8 cellular contexts compared by ENCODE assay signal in the genomic region with DNA sequence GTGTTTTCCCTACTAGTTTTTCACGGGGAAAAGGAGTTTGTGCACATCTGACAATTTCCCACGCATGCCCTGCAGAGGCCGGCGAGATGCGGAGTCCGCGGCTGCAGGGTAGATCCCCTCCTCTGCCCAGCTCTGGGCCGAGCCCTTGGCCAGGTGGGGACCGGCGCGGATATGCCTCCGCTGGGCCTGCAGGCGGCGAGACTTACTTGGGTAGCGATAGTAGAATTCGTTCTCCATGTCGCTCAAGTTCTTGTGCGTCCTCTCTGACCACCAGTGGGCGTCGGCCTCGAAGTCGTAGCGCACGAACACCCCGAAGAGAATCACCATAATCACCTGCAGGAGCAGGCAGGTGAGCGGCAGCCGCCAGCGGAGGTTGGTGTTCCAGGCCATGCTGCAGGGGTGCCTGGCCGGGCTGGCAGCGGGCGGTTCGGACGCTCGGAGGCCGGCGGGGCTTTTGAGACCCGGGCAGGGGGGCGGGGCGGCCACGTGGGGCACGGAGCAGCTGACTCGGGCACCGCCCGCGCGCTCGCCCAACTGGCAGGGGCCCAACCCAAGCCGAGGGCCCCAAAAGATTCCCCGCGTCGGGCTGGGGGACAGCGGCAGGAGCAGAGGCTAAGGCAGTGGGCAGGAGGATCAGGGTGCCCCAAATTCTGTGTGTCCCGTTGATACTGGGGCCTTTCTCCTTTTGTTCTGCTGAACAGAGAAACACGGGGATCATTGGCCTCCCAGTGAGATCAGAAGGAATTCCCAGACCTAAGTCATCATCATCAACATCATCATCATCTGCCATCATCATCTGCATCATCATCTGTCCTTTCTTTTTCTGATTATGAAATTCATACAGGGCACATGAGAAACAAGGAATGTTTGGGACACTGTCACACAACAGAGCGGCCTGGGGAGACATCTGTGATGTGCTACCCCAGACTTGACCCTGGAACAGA. TPM values are rescaled to one million over a fixed set of nuclear protein-coding genes. Genes with fewer than 3 reads are reported as not detected.
DNase-seq lines count a peak whose midpoint lies in the region; ATAC-seq and TF ChIP-seq lines count a peak whose summit lies in the region.

A gene (minus strand): TSS at position 429 of the 944 bp plus-strand sequence. CDS start 39 bp downstream, at position 390.

- peaks cover 6 to 22% of the 10 kb centered on the region in 2 donors for H3K27me3 Mint-ChIP-seq in natural killer cell treated with Interleukin-12 subunit alpha and Interleukin-12 subunit beta and Interleukin-15 and Interleukin-18, amount 100 ng/mL, for 72 hours

- H3K9me3 Mint-ChIP-seq in natural killer cell treated with Interleukin-12 subunit alpha and Interleukin-12 subunit beta and Interleukin-15 and Interleukin-18, amount 100 ng/mL, for 72 hours, result no peaks in the 10 kb centered on the region

- peak within 1 kb of the TSS; percentile 31 for H3K4me3 ChIP-seq in fibroblast of the aortic adventitia (ENCODE audit: low read depth, low read length)

- peak; percentile 11 for DNase-seq in stimulated activated CD4-positive, alpha-beta T cell treated with anti-CD3 and anti-CD28 coated beads, Interleukin-1b, Interleukin-23, amount 100 ng/mL, for 48 hours
- no peak for DNase-seq in stimulated activated CD4-positive, alpha-beta T cell treated with anti-CD3 and anti-CD28 coated beads, Interleukin-4, amount 100 ng/mL, for 4 hours
- DNase-seq in SW480 (ENCODE audit: low spot score), result peak; percentile 79
- DNase-seq in fibroblast of the aortic adventitia (ENCODE audit: low read depth), result peak; percentile 25
- DNase-seq in natural killer cell treated with Interleukin-12 subunit alpha and Interleukin-12 subunit beta and Interleukin-15 and Interleukin-18, amount 100 ng/mL, for 72 hours (ENCODE audit: low spot score), result no peak
- no peak for DNase-seq in COLO829 (ENCODE audit: low spot score)

- H3K27ac Mint-ChIP-seq in natural killer cell treated with Interleukin-12 subunit alpha and Interleukin-12 subunit beta and Interleukin-15 and Interleukin-18, amount 100 ng/mL, for 72 hours, result no peak within 1 kb of the TSS

- peak within 1 kb of the TSS; percentile 38 for H3K4me3 Mint-ChIP-seq in natural killer cell treated with Interleukin-12 subunit alpha and Interleukin-12 subunit beta and Interleukin-15 and Interleukin-18, amount 100 ng/mL, for 72 hours

- peak in 1 of 2 donors; percentile 37 for ATAC-seq in natural killer cell treated with Interleukin-12 subunit alpha and Interleukin-12 subunit beta and Interleukin-15 and Interleukin-18, amount 100 ng/mL, for 72 hours
- no peak for ATAC-seq in GM21447 (IDR thresholded peaks at IDR 0.05; ENCODE audit: unreplicated experiment)
- ATAC-seq in HG02981 (IDR thresholded peaks at IDR 0.05; ENCODE audit: unreplicated experiment), result no peak

- peak; percentile 37 for TF ChIP-seq CTCF in fibroblast of the aortic adventitia (IDR thresholded peaks at IDR 0.05; ENCODE audit: insufficient read depth, low read length)

- H3K36me3 Mint-ChIP-seq in natural killer cell treated with Interleukin-12 subunit alpha and Interleukin-12 subunit beta and Interleukin-15 and Interleukin-18, amount 100 ng/mL, for 72 hours, result no peaks in the 10 kb centered on the region

- peaks cover 5 to 8% of the 10 kb centered on the region in 2 donors for H3K4me1 Mint-ChIP-seq in natural killer cell treated with Interleukin-12 subunit alpha and Interleukin-12 subunit beta and Interleukin-15 and Interleukin-18, amount 100 ng/mL, for 72 hours (ENCODE audit: low read depth in 2 of 2)

RNA-seq across cellular contexts. Expression of the gene that starts here (rescaled TPM):
- not detected in 2 replicates for total RNA-seq in fibroblast of the aortic adventitia (ENCODE audit: low replicate concordance)
- not detected for total RNA-seq in natural killer cell treated with Interleukin-12 subunit alpha and Interleukin-12 subunit beta and Interleukin-15 and Interleukin-18, amount 100 ng/mL, for 72 hours

Comparison
In these comparisons a context has a peak if more than half of its experiments do, and no peak if none do; other contexts are left out.
1. DNase-seq: peak in stimulated activated CD4-positive, alpha-beta T cell treated with anti-CD3 and anti-CD28 coated beads, Interleukin-1b, Interleukin-23, amount 100 ng/mL, for 48 hours (single experiment) and SW480 (single experiment); none in stimulated activated CD4-positive, alpha-beta T cell treated with anti-CD3 and anti-CD28 coated beads, Interleukin-4, amount 100 ng/mL, for 4 hours (0 of 2), natural killer cell treated with Interleukin-12 subunit alpha and Interleukin-12 subunit beta and Interleukin-15 and Interleukin-18, amount 100 ng/mL, for 72 hours (single experiment) and COLO829 (single experiment).
2. Peak in DNase-seq and H3K4me3 ChIP-seq in fibroblast of the aortic adventitia; RNA of the gene not detected or under 1 TPM.